1 cellular context compared by ENCODE assay signal in the genomic region with DNA sequence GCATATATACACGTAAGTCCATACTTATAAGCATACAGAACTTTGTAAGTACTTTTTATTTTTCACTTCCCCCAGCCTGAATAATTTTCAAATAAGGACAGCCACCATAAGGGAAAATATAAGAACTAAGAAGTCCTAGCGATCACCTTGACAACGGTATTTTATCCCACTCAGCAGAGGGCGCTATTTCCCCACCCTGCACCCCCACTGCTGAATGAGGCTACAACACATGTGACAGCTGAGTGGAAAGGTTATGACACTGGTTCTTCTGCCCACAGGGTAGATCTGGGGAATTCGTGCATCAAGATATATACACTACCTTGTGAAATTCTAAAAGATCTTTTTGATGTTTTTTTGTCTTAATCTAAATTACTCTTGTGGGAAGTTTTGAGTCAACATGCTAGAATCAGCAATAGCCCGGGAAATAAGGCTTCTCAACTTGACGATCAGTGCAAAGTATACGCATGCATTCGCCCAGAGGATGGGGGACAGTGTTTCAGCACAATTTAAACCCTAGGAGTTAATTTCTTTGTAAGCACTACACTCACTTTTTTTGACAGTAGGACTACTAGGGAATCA.
TF ChIP-seq lines count a peak whose summit lies in the region.

No MANE protein-coding gene starts in this region.

TF ChIP-seq in GM23338, 12 proteins besides CTCF, POLR2A, EP300 and RAD21 (continued from another document):
- TF ChIP-seq, protein P1, sequence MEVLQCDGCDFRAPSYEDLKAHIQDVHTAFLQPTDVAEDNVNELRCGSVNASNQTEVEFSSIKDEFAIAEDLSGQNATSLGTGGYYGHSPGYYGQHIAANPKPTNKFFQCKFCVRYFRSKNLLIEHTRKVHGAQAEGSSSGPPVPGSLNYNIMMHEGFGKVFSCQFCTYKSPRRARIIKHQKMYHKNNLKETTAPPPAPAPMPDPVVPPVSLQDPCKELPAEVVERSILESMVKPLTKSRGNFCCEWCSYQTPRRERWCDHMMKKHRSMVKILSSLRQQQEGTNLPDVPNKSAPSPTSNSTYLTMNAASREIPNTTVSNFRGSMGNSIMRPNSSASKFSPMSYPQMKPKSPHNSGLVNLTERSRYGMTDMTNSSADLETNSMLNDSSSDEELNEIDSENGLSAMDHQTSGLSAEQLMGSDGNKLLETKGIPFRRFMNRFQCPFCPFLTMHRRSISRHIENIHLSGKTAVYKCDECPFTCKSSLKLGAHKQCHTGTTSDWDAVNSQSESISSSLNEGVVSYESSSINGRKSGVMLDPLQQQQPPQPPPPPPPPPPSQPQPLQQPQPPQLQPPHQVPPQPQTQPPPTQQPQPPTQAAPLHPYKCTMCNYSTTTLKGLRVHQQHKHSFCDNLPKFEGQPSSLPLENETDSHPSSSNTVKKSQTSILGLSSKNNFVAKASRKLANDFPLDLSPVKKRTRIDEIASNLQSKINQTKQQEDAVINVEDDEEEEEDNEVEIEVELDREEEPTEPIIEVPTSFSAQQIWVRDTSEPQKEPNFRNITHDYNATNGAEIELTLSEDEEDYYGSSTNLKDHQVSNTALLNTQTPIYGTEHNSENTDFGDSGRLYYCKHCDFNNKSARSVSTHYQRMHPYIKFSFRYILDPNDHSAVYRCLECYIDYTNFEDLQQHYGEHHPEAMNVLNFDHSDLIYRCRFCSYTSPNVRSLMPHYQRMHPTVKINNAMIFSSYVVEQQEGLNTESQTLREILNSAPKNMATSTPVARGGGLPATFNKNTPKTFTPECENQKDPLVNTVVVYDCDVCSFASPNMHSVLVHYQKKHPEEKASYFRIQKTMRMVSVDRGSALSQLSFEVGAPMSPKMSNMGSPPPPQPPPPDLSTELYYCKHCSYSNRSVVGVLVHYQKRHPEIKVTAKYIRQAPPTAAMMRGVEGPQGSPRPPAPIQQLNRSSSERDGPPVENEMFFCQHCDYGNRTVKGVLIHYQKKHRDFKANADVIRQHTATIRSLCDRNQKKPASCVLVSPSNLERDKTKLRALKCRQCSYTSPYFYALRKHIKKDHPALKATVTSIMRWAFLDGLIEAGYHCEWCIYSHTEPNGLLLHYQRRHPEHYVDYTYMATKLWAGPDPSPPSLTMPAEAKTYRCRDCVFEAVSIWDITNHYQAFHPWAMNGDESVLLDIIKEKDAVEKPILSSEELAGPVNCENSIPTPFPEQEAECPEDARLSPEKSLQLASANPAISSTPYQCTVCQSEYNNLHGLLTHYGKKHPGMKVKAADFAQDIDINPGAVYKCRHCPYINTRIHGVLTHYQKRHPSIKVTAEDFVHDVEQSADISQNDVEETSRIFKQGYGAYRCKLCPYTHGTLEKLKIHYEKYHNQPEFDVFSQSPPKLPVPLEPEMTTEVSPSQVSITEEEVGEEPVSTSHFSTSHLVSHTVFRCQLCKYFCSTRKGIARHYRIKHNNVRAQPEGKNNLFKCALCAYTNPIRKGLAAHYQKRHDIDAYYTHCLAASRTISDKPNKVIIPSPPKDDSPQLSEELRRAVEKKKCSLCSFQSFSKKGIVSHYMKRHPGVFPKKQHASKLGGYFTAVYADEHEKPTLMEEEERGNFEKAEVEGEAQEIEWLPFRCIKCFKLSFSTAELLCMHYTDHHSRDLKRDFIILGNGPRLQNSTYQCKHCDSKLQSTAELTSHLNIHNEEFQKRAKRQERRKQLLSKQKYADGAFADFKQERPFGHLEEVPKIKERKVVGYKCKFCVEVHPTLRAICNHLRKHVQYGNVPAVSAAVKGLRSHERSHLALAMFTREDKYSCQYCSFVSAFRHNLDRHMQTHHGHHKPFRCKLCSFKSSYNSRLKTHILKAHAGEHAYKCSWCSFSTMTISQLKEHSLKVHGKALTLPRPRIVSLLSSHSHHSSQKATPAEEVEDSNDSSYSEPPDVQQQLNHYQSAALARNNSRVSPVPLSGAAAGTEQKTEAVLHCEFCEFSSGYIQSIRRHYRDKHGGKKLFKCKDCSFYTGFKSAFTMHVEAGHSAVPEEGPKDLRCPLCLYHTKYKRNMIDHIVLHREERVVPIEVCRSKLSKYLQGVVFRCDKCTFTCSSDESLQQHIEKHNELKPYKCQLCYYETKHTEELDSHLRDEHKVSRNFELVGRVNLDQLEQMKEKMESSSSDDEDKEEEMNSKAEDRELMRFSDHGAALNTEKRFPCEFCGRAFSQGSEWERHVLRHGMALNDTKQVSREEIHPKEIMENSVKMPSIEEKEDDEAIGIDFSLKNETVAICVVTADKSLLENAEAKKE (CRISPR knock-in tag; IDR thresholded peaks at IDR 0.05): no peak
- TF ChIP-seq JUNB (IDR thresholded peaks at IDR 0.05; ENCODE audit: unreplicated experiment) (no peak), NANOG (IDR thresholded peaks at IDR 0.05; ENCODE audit: borderline replicate concordance) (no peak), EZH2 (IDR thresholded peaks at IDR 0.05; ENCODE audit: low read depth, unreplicated experiment) (no peak), STAT1 (IDR thresholded peaks at IDR 0.05; ENCODE audit: unreplicated experiment) (no peak)
